In genomic region chr10:53697038-53697437, GRCh38 we compare ENCODE assay signal across 25 cellular contexts.
DNase-seq lines count a peak whose midpoint lies in the region; ATAC-seq and TF ChIP-seq lines count a peak whose summit lies in the region.
"Had no signal": no experiment of that assay in that cellular context is flagged by ENCODE, and none has a peak within 500 bp of the region (broad histone marks: within the 10 kb centered on the region; RNA-seq: fewer than 3 reads in every experiment).

No MANE protein-coding gene starts in this region.

- no peak overlapping the region for H3K9ac ChIP-seq in mammary epithelial cell (ENCODE audit: insufficient read depth, low read length)

- H4K20me1 ChIP-seq in mammary epithelial cell (ENCODE audit: insufficient read depth, low read length), result no peaks in the 10 kb centered on the region

- H3K9me3 ChIP-seq in mammary epithelial cell (replicated peaks; ENCODE audit: insufficient read depth, low read length), result no peaks in the 10 kb centered on the region
- H3K9me3 ChIP-seq: A549 had no signal

- dilution Hi-C loops in mammary epithelial cell (cut with HindIII; ENCODE audit: low sequenced_read_pairs), result no loop called here

- CTCF ChIA-PET in mammary epithelial cell (lab: Charles Lee; ENCODE audit: low non-redundant PET), result no interaction called here

- 22% methylated on average over 2 of the region's 2 CpGs for WGBS in mammary epithelial cell (ENCODE audit: low coverage, missing lambda C conversion rate)

- peak; percentile 44 for DNase-seq in ACHN
- peak; percentile 62 for DNase-seq in NCI-H226
- peak; percentile 64 for DNase-seq in mammary epithelial cell
- DNase-seq in kidney epithelial cell (ENCODE audit: low read depth), result peak; percentile 86
- DNase-seq in cortex of kidney (lab: John Stamatoyannopoulos, UW), result no peak
- DNase-seq: activated CD4-positive, alpha-beta T cell treated with anti-CD3 and anti-CD28 coated beads for 48 hours; activated naive CD4-positive, alpha-beta T cell treated with anti-CD3 and anti-CD28 coated beads for 36 hours; activated T-cell treated with anti-CD3 and anti-CD28 coated beads, Interleukin-2, amount 50 U/mL, for 48 hours; dermis blood vessel endothelial cell; DND-41; glutamatergic neuron; naive B cell; NCI-H1105 treated with DMSO at 0.1 percent for 48 hours; NCI-H2029 treated with DMSO at 0.1 percent for 48 hours; occipital lobe; RPMI8226; small intestine; stimulated activated CD4-positive, alpha-beta T cell treated with anti-CD3 and anti-CD28 coated beads, Interleukin-1b, Interleukin-23, amount 100 ng/mL, for 48 hours had no signal

- intact Hi-C loops in mammary epithelial cell (cut with micrococcal nuclease), result no loop called here

- no peak for TF ChIP-seq CTCF in mammary epithelial cell (conservative IDR thresholded peaks at IDR 0.05 in 1 of 2, IDR thresholded peaks at IDR 0.05 in 1 of 2; ENCODE audit: extremely low read depth in 1 of 2, insufficient read depth in 1 of 2, low read depth in 1 of 2, low read length in 2 of 2)
- TF ChIP-seq CTCF in kidney epithelial cell (IDR thresholded peaks at IDR 0.05; ENCODE audit: insufficient read depth, low read length, poor library complexity, severe bottlenecking), result no peak

- no peak overlapping the region for H3K4me2 ChIP-seq in mammary epithelial cell (ENCODE audit: insufficient read depth, low read depth, low read length)
- H3K4me2 ChIP-seq: A549 had no signal

- H3K4me1 ChIP-seq in mammary epithelial cell (ENCODE audit: insufficient read depth, low read length), result no peaks in the 10 kb centered on the region
- H3K4me1 ChIP-seq: A549 had no signal

- H3K27me3 ChIP-seq in mammary epithelial cell (ENCODE audit: insufficient read depth, low read length), result no peaks in the 10 kb centered on the region
- H3K27me3 ChIP-seq in kidney epithelial cell (ENCODE audit: control insufficient read depth, insufficient read depth, low read length), result no peaks in the 10 kb centered on the region
- H3K27me3 ChIP-seq: cardiac muscle cell had no signal

- no TSS peak for BruUV-seq in mammary epithelial cell (replicated peaks; lab: Mats Ljungman, UMichigan)

- H3K36me3 ChIP-seq in mammary epithelial cell (ENCODE audit: insufficient read depth, low read length) (no peaks in the 10 kb centered on the region), kidney epithelial cell (ENCODE audit: control insufficient read depth, insufficient read depth, low read length) (no peaks in the 10 kb centered on the region)
- H3K36me3 ChIP-seq: cardiac muscle cell had no signal

- ATAC-seq in GM19328 (IDR thresholded peaks at IDR 0.05; ENCODE audit: unreplicated experiment), result no peak
- ATAC-seq in HG03095 (IDR thresholded peaks at IDR 0.05; ENCODE audit: unreplicated experiment), result no peak
- ATAC-seq in HG03442 (IDR thresholded peaks at IDR 0.05; ENCODE audit: unreplicated experiment), result no peak
- ATAC-seq: A549, HepG2 had no signal

- no peaks in the 10 kb centered on the region for H3K79me2 ChIP-seq in mammary epithelial cell (ENCODE audit: insufficient read depth, low read length)

- no peak overlapping the region for H2AFZ ChIP-seq in mammary epithelial cell (ENCODE audit: low read depth, low read length)

- H3K4me3 ChIP-seq in mammary epithelial cell (replicated peaks in 1 of 3; ENCODE audit: insufficient read depth in 1 of 3, low read depth in 2 of 3, low read length in 3 of 3) (no peak overlapping the region), kidney epithelial cell (ENCODE audit: low read depth, low read length) (no peak overlapping the region)
- H3K4me3 ChIP-seq: A549, cardiac muscle cell, SK-N-MC had no signal

- no peak overlapping the region for H3K27ac ChIP-seq in mammary epithelial cell (ENCODE audit: insufficient read depth, low read depth, low read length)
- H3K27ac ChIP-seq: A549, cardiac muscle cell, SK-N-MC had no signal

- in situ Hi-C loops in ACHN (cut with HindIII; ENCODE audit: low pct_ligation_motif_present, low pct_unique_long_range_greater_than_20kb, low sequenced_read_pairs) (no loop called here), mammary epithelial cell (cut with MboI; ENCODE audit: low sequenced_read_pairs in 2 of 2) (no loop called here)
